22 cellular contexts compared by ENCODE assay signal in the genomic region with DNA sequence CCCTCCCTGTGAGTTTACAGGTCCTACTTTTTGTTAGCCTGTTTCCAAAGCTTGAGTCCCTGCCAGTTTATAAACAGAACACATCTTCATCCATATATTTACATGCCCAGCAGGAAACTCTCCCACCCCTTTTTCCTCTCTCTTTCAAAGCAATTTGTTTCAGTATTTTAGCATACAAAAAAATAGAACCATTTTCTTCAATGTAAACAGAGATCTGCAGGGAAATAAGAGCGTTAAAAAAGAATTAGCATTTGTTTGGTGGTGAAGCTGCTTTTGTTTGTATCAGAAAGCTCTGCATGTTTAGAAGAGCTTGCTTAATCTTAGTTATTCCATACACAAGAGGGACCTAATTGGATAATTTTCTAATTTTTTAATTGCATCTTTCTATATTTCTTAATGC.
"Had no signal": no experiment of that assay in that cellular context is flagged by ENCODE, and none has a peak within 500 bp of the region (broad histone marks: within the 10 kb centered on the region; RNA-seq: fewer than 3 reads in every experiment).

No MANE protein-coding gene starts in this region.

- H3K4me3 ChIP-seq: esophagus squamous epithelium, lower lobe of right lung, right lobe of liver, smooth muscle cell, tibial nerve, vagina had no signal

- H3K27me3 Mint-ChIP-seq: activated CD4-positive, alpha-beta memory T cell treated with anti-CD3 and anti-CD28 coated beads, Interleukin-2, amount 10 ng/mL, durations not matched to agents 7 days and 5 days; activated naive CD8-positive, alpha-beta T cell treated with anti-CD3 and anti-CD28 coated beads for 36 hours; progenitor cell of endocrine pancreas had no signal

- H3K4me1 ChIP-seq: esophagus squamous epithelium, lower lobe of right lung, right lobe of liver, tibial nerve, vagina had no signal

- H3K9me3 ChIP-seq: esophagus squamous epithelium, lower lobe of right lung, right lobe of liver, tibial nerve, vagina had no signal

- H3K36me3 ChIP-seq: esophagus squamous epithelium, lower lobe of right lung, right lobe of liver, tibial nerve, vagina had no signal

- DNase-seq: activated CD4-positive, alpha-beta memory T cell treated with anti-CD3 and anti-CD28 coated beads, Interleukin-2, amount 10 ng/mL, durations not matched to agents 7 days and 5 days; activated CD4-positive, alpha-beta T cell treated with anti-CD3 and anti-CD28 coated beads for 4 hours; activated effector memory CD4-positive, alpha-beta T cell treated with anti-CD3 and anti-CD28 coated beads, Interleukin-2, amount 50 U/mL, for 16 hours; activated naive CD8-positive, alpha-beta T cell treated with anti-CD3 and anti-CD28 coated beads for 36 hours; activated T-cell treated with anti-CD3 and anti-CD28 coated beads, Interleukin-2, amount 50 U/mL, for 4 hours; anterior cingulate cortex; cerebellar nuclear complex; effector CD8-positive, alpha-beta T cell; esophagus squamous epithelium; hypothalamus; lower lobe of right lung; occipital lobe; right lobe of liver; stimulated activated CD4-positive, alpha-beta T cell treated with anti-CD3 and anti-CD28 coated beads, Interleukin-4, amount 100 ng/mL, for 4 hours; stimulated activated CD8-positive, alpha-beta memory T cell treated with anti-CD3 and anti-CD28 coated beads, Interleukin-4, amount 100 ng/mL, for 48 hours; stimulated activated naive CD4-positive, alpha-beta T cell treated with Interleukin-2 at 50 U/mL for 16 hours; substantia nigra had no signal

- ATAC-seq: activated T-cell treated with anti-CD3 and anti-CD28 coated beads, Interleukin-2, amount 50 U/mL, for 4 hours; lower lobe of right lung; right lobe of liver had no signal

- H3K36me3 Mint-ChIP-seq: activated naive CD8-positive, alpha-beta T cell treated with anti-CD3 and anti-CD28 coated beads for 36 hours had no signal

- H3K9me3 Mint-ChIP-seq: activated CD4-positive, alpha-beta memory T cell treated with anti-CD3 and anti-CD28 coated beads, Interleukin-2, amount 10 ng/mL, durations not matched to agents 7 days and 5 days; activated naive CD8-positive, alpha-beta T cell treated with anti-CD3 and anti-CD28 coated beads for 36 hours; activated T-cell treated with anti-CD3 and anti-CD28 coated beads, Interleukin-2, amount 50 U/mL, for 4 hours; nephron had no signal

- H3K27ac Mint-ChIP-seq: activated CD4-positive, alpha-beta memory T cell treated with anti-CD3 and anti-CD28 coated beads, Interleukin-2, amount 10 ng/mL, durations not matched to agents 7 days and 5 days; activated naive CD8-positive, alpha-beta T cell treated with anti-CD3 and anti-CD28 coated beads for 36 hours; nephron; progenitor cell of endocrine pancreas had no signal

- H3K27me3 ChIP-seq: esophagus squamous epithelium, right lobe of liver, tibial nerve, vagina had no signal

- H3K4me3 Mint-ChIP-seq: activated CD4-positive, alpha-beta memory T cell treated with anti-CD3 and anti-CD28 coated beads, Interleukin-2, amount 10 ng/mL, durations not matched to agents 7 days and 5 days; activated naive CD8-positive, alpha-beta T cell treated with anti-CD3 and anti-CD28 coated beads for 36 hours; activated T-cell treated with anti-CD3 and anti-CD28 coated beads, Interleukin-2, amount 50 U/mL, for 4 hours; nephron had no signal

- H3K4me1 Mint-ChIP-seq: activated CD4-positive, alpha-beta memory T cell treated with anti-CD3 and anti-CD28 coated beads, Interleukin-2, amount 10 ng/mL, durations not matched to agents 7 days and 5 days; activated naive CD8-positive, alpha-beta T cell treated with anti-CD3 and anti-CD28 coated beads for 36 hours; nephron had no signal
